In genomic region chr1:25442178-25442577, GRCh38 we compare ENCODE assay signal across 17 cellular contexts. TPM values are rescaled to one million over a fixed set of nuclear protein-coding genes. Genes with fewer than 3 reads are reported as not detected.
DNase-seq lines count a peak whose midpoint lies in the region; FAIRE-seq and TF ChIP-seq lines count a peak whose summit lies in the region.
"Had no signal": no experiment of that assay in that cellular context is flagged by ENCODE, and none has a peak within 500 bp of the region (broad histone marks: within the 10 kb centered on the region; RNA-seq: fewer than 3 reads in every experiment).

No MANE protein-coding gene starts in this region.

- peak; percentile 64 for DNase-seq in G401 (ENCODE audit: low spot score)
- peak; percentile 6 for DNase-seq in NCI-H69 (lab: John Stamatoyannopoulos, UW)
- peak; percentile 32 for DNase-seq in cerebellum (ENCODE audit: low spot score)
- DNase-seq in mesendoderm = peak; percentile 38
- no peak for DNase-seq in CD14-positive monocyte (ENCODE audit: low spot score)
- DNase-seq in effector CD8-positive, alpha-beta T cell (lab: John Stamatoyannopoulos, UW) = no peak
- no peak for DNase-seq in stimulated activated CD4-positive, alpha-beta T cell treated with anti-CD3 and anti-CD28 coated beads, Interleukin-4, amount 100 ng/mL, for 4 hours
- no peak for DNase-seq in kidney
- DNase-seq: activated CD4-positive, alpha-beta T cell treated with anti-CD3 and anti-CD28 coated beads for 1 hour; activated T-cell treated with anti-CD3 and anti-CD28 coated beads, Interleukin-2, amount 50 U/mL, for 24 hours; aorta; heart right ventricle; NCI-H1436 treated with DMSO at 0.1 percent for 48 hours had no signal

- no peak overlapping the region for H3K23ac ChIP-seq in mesendoderm (ENCODE audit: low read length)

- no CpG with 5 or more reads among the region's 1 CpG for WGBS in mesendoderm (ENCODE audit: extremely low coverage, insufficient coverage, low lambda C conversion rate)

- H3K4me3 Mint-ChIP-seq in CD14-positive monocyte = no peak overlapping the region
- H3K4me3 Mint-ChIP-seq: activated T-cell treated with anti-CD3 and anti-CD28 coated beads, Interleukin-2, amount 50 U/mL, for 24 hours; neural crest cell had no signal

- no peak overlapping the region for H4K5ac ChIP-seq in mesendoderm (ENCODE audit: low read length)

- peaks cover 12% of the 10 kb centered on the region for H3K79me2 ChIP-seq in mesendoderm (ENCODE audit: control insufficient read depth, insufficient read depth, low read length)

- H2BK120ac ChIP-seq in mesendoderm (ENCODE audit: low read depth, low read length) = no peak overlapping the region

- no peak overlapping the region for H3K27ac Mint-ChIP-seq in CD14-positive monocyte

- H3K4ac ChIP-seq in mesendoderm (ENCODE audit: low read depth, low read length) = no peak overlapping the region

- no peak overlapping the region for H3K4me2 ChIP-seq in mesendoderm (ENCODE audit: low read length)
- H3K4me2 ChIP-seq: smooth muscle cell had no signal

- H3K4me1 ChIP-seq in mesendoderm (ENCODE audit: control insufficient read depth, low read depth, low read length) (peaks cover 6% of the 10 kb centered on the region), kidney (ENCODE audit: control insufficient read depth in 1 of 2, insufficient read depth in 1 of 2, low read depth in 1 of 2, low read length in 2 of 2) (no peaks in the 10 kb centered on the region)

- no peaks in the 10 kb centered on the region for H3K9me3 ChIP-seq in kidney (ENCODE audit: control insufficient read depth in 1 of 2, low read length in 2 of 2)
- H3K9me3 ChIP-seq: HAP-1, heart right ventricle had no signal

- FAIRE-seq in kidney (lab: Jason Lieb, UNC) = no peak

- H3K36me3 Mint-ChIP-seq in CD14-positive monocyte = peaks cover 13 to 23% of the 10 kb centered on the region in 2 donors

- no peak overlapping the region for H2BK5ac ChIP-seq in mesendoderm (ENCODE audit: low read length)

- H3K36me3 ChIP-seq in mesendoderm (ENCODE audit: control insufficient read depth, insufficient read depth, low read length) (no peaks in the 10 kb centered on the region), kidney (ENCODE audit: control insufficient read depth in 1 of 2, insufficient read depth in 2 of 2, low read length in 2 of 2) (peaks cover 0 to 2% of the 10 kb centered on the region in 2 donors)
- H3K36me3 ChIP-seq: HAP-1 had no signal

- no peak overlapping the region for H3K18ac ChIP-seq in mesendoderm (ENCODE audit: low read length)

- H3K9me3 Mint-ChIP-seq in CD14-positive monocyte = peaks cover 0 to 5% (median 0%) of the 10 kb centered on the region in 7 donors
- H3K9me3 Mint-ChIP-seq: activated T-cell treated with anti-CD3 and anti-CD28 coated beads, Interleukin-2, amount 50 U/mL, for 24 hours; neural crest cell had no signal

- no peak for TF ChIP-seq CTCF in CD14-positive monocyte (IDR thresholded peaks at IDR 0.05)
- no peak for TF ChIP-seq CTCF in kidney (IDR thresholded peaks at IDR 0.05; ENCODE audit: borderline replicate concordance, extremely low read depth, insufficient read depth)

- H3K27ac ChIP-seq in mesendoderm (ENCODE audit: low read depth, low read length) (no peak overlapping the region), kidney (ENCODE audit: low read depth in 2 of 2, low read length in 2 of 2) (no peak overlapping the region)
- H3K27ac ChIP-seq: heart right ventricle had no signal

- H2AK5ac ChIP-seq in mesendoderm (ENCODE audit: low read length) = no peak overlapping the region

- H3K4me1 Mint-ChIP-seq in CD14-positive monocyte = peaks cover 7% of the 10 kb centered on the region

- H3K27me3 ChIP-seq in mesendoderm (ENCODE audit: insufficient read depth, low read length, poor library complexity) = no peaks in the 10 kb centered on the region
- H3K27me3 ChIP-seq: heart right ventricle had no signal

- H3K9ac ChIP-seq in mesendoderm (ENCODE audit: low read length) = no peak overlapping the region
- no peak overlapping the region for H3K9ac ChIP-seq in kidney (ENCODE audit: low read length in 2 of 2)

- H3K27me3 Mint-ChIP-seq in CD14-positive monocyte (ENCODE audit: low read depth in 3 of 3) = no peaks in the 10 kb centered on the region
- H3K27me3 Mint-ChIP-seq: activated T-cell treated with anti-CD3 and anti-CD28 coated beads, Interleukin-2, amount 50 U/mL, for 24 hours had no signal

- intact Hi-C loops in CD14-positive monocyte (cut with micrococcal nuclease) (no loop called here), kidney (cut with DNase I) (no loop called here)

- in situ Hi-C loops in G401 (cut with HindIII; ENCODE audit: low sequenced_read_pairs) = no loop called here

- no peak overlapping the region for H3K56ac ChIP-seq in mesendoderm (ENCODE audit: low read length)

- H3K4me3 ChIP-seq in mesendoderm (ENCODE audit: low read length) (no peak overlapping the region), kidney (ENCODE audit: low read length in 2 of 2) (no peak overlapping the region)
- H3K4me3 ChIP-seq: HAP-1, heart right ventricle, smooth muscle cell had no signal

- H4K8ac ChIP-seq in mesendoderm (ENCODE audit: low read depth, low read length) = no peak overlapping the region

- H3K79me1 ChIP-seq in mesendoderm (ENCODE audit: low read length) = peaks cover 9% of the 10 kb centered on the region

- H2BK15ac ChIP-seq in mesendoderm (replicated peaks; ENCODE audit: low read depth) = no peak overlapping the region

RNA-seq across cellular contexts. Expression of gene MACO1, which starts 11.5 kb away (rescaled TPM):
- total RNA-seq in G401 (2014; rRNA removed; shearing (Covaris generic)) = 79.2 and 84.0 TPM in 2 replicates
- total RNA-seq in cerebellum = 36.7 TPM
- 25.9 TPM for polyA plus RNA-seq in mesendoderm (2013, experiment 1 of 2)
- 26.2 TPM for polyA plus RNA-seq in mesendoderm (2013, experiment 2 of 2)
- 1 to 10 TPM; 2.6 to 4.1 TPM for polyA plus RNA-seq in CD14-positive monocyte
- total RNA-seq in kidney = 19.3 TPM
- polyA plus RNA-seq in kidney (ENCODE audit: insufficient read depth, low read depth, low replicate concordance) = 12.1 TPM

RNA-seq across cellular contexts. Expression of gene RHCE, which starts 21.6 kb away (rescaled TPM):
- 0.17 and 1.6 TPM in 2 replicates for total RNA-seq in G401 (2014; rRNA removed; shearing (Covaris generic))
- total RNA-seq in cerebellum = 0.18 TPM
- polyA plus RNA-seq in mesendoderm (2013, experiment 1 of 2) = 0.11 TPM
- 0.08 TPM for polyA plus RNA-seq in mesendoderm (2013, experiment 2 of 2)
- polyA plus RNA-seq in CD14-positive monocyte = under 1 TPM in 1 of 2 donors, not detected in 1; 0.47 TPM
- 0.44 TPM for total RNA-seq in kidney
- 1.3 TPM for polyA plus RNA-seq in kidney (ENCODE audit: insufficient read depth, low read depth, low replicate concordance)
- total RNA-seq: neural crest cell, subcutaneous adipose tissue had no signal
- polyA plus RNA-seq: aorta had no signal

Comparison
In these comparisons a context has a peak if more than half of its experiments do, and no peak if none do; other contexts are left out.
1. DNase-seq: peak in G401 (single experiment), NCI-H69 (single experiment), cerebellum (single experiment) and mesendoderm (single experiment); none in CD14-positive monocyte (single experiment), effector CD8-positive, alpha-beta T cell (single experiment), stimulated activated CD4-positive, alpha-beta T cell treated with anti-CD3 and anti-CD28 coated beads, Interleukin-4, amount 100 ng/mL, for 4 hours (0 of 2) and kidney (single experiment).